8 cellular contexts compared by ENCODE assay signal in the genomic region with DNA sequence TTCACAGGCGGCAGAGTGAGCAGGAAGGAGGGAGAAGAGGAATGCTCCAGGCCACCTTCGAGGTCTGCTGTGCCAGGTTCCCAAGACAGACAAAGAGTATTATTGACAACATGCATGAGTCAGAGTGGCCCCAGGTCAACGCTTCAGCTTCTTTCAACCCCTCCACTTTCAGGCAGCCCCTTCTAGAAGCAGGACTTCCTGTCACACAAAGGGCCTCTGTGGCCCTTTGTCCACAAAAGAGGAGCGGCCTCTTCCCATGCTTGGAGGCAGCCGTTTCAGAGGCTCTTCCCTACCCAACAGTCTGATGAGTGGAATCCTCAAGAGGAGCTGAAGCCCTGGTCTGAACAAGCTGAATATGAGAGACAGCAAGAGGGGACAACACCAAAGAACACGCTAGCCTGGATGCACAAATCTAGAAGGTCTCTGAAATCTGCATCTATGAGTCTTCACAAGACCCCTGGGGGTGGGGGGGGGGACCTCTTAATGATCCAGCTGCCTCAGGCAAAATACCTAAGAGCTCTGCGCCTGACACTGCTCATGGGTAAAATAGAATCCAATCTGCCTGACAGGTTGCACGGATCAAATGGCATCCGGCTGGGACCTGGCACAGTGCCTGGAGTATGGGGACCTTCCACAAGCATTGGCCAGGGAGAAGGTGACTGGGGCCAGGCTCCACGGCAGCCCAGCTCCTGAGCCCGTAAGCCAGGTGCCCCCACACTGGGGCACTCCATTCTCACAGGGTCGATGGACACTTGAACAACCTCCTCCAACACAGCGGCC.
A peak's percentile ranks its signal among the peaks of the same experiment; 100 is the strongest.
DNase-seq lines count a peak whose midpoint lies in the region; ATAC-seq and TF ChIP-seq lines count a peak whose summit lies in the region.

No MANE protein-coding gene starts in this region.

- H3K4me1 ChIP-seq in mesodermal cell (ENCODE audit: control insufficient read depth, insufficient read depth, low read length, poor library complexity, severe bottlenecking) = peaks cover 51% of the 10 kb centered on the region

- WGBS in mesodermal cell (ENCODE audit: insufficient coverage in 2 of 2), 2 experiments = 76 to 79% methylated on average over 8 to 11 of the region's 13 CpGs

- H3K27ac Mint-ChIP-seq in central memory CD8-positive, alpha-beta T cell (ENCODE audit: low read depth) = peak overlapping the region; percentile 66
- no peak overlapping the region for H3K27ac Mint-ChIP-seq in activated T-helper 2 cell treated with anti-CD3 and anti-CD28 coated beads, Interferon-gamma antibody, Interleukin-2, Interleukin-4, amounts not matched to agents 10 μg/mL and 5 μg/mL and 100 μg/mL, durations not matched to agents 14 hours and 24 hours and 36 hours

- H3K4me1 Mint-ChIP-seq in central memory CD8-positive, alpha-beta T cell = peaks cover 62% of the 10 kb centered on the region
- H3K4me1 Mint-ChIP-seq in activated T-helper 2 cell treated with anti-CD3 and anti-CD28 coated beads, Interferon-gamma antibody, Interleukin-2, Interleukin-4, amounts not matched to agents 10 μg/mL and 5 μg/mL and 100 μg/mL, durations not matched to agents 14 hours and 24 hours and 36 hours (ENCODE audit: low read depth) = peaks cover 22% of the 10 kb centered on the region

- peaks cover 18% of the 10 kb centered on the region for H3K36me3 ChIP-seq in mesodermal cell (ENCODE audit: control insufficient read depth, insufficient read depth, low read length)
- H3K36me3 ChIP-seq in MG63 = no peaks in the 10 kb centered on the region

- H3K27me3 ChIP-seq in MG63 = no peaks in the 10 kb centered on the region

- H3K36me3 Mint-ChIP-seq in central memory CD8-positive, alpha-beta T cell (ENCODE audit: insufficient read depth) = peaks cover 9% of the 10 kb centered on the region
- no peaks in the 10 kb centered on the region for H3K36me3 Mint-ChIP-seq in activated T-helper 2 cell treated with anti-CD3 and anti-CD28 coated beads, Interferon-gamma antibody, Interleukin-2, Interleukin-4, amounts not matched to agents 10 μg/mL and 5 μg/mL and 100 μg/mL, durations not matched to agents 14 hours and 24 hours and 36 hours (ENCODE audit: low read depth)

- no peaks in the 10 kb centered on the region for H3K9me3 ChIP-seq in mesodermal cell (ENCODE audit: control insufficient read depth, low read length)
- H3K9me3 ChIP-seq in MG63 = no peaks in the 10 kb centered on the region

- intact Hi-C loops in activated T-helper 2 cell treated with anti-CD3 and anti-CD28 coated beads, Interferon-gamma antibody, Interleukin-2, Interleukin-4, amounts not matched to agents 10 μg/mL and 5 μg/mL and 100 μg/mL, durations not matched to agents 14 hours and 24 hours and 36 hours (cut with micrococcal nuclease) = no loop called here

- TF ChIP-seq CTCF in GM10266 (IDR thresholded peaks at IDR 0.05; ENCODE audit: control insufficient read depth, insufficient read depth, low read depth, missing control alignments) = no peak

- no peak overlapping the region for H3K4me3 ChIP-seq in mesodermal cell (ENCODE audit: extremely low read depth, insufficient read depth, low read length, poor library complexity, severe bottlenecking)
- no peak overlapping the region for H3K4me3 ChIP-seq in MG63

- H3K9me3 Mint-ChIP-seq in central memory CD8-positive, alpha-beta T cell = no peaks in the 10 kb centered on the region
- H3K9me3 Mint-ChIP-seq in activated T-helper 2 cell treated with anti-CD3 and anti-CD28 coated beads, Interferon-gamma antibody, Interleukin-2, Interleukin-4, amounts not matched to agents 10 μg/mL and 5 μg/mL and 100 μg/mL, durations not matched to agents 14 hours and 24 hours and 36 hours = no peaks in the 10 kb centered on the region

- peak; percentile 91 for DNase-seq in COLO668 (lab: John Stamatoyannopoulos, UW; ENCODE audit: unreplicated experiment)
- DNase-seq in NCI-H146 (lab: John Stamatoyannopoulos, UW) = peak; percentile 80
- DNase-seq in central memory CD8-positive, alpha-beta T cell (ENCODE audit: low spot score in 2 of 2) = no peak
- no peak for DNase-seq in activated T-helper 2 cell treated with anti-CD3 and anti-CD28 coated beads, Interferon-gamma antibody, Interleukin-2, Interleukin-4, amounts not matched to agents 10 μg/mL and 5 μg/mL and 100 μg/mL, durations not matched to agents 14 hours and 24 hours and 36 hours (ENCODE audit: low spot score)
- no peak for DNase-seq in NK-92 (lab: John Stamatoyannopoulos, UW; ENCODE audit: unreplicated experiment)
- no peak for DNase-seq in GM10266 (ENCODE audit: extremely low spot score)
- DNase-seq in MG63 = no peak

- peak overlapping the region; percentile 82 for H3K27ac ChIP-seq in mesodermal cell (ENCODE audit: low read depth, low read length, severe bottlenecking)

- H3K4me3 Mint-ChIP-seq in central memory CD8-positive, alpha-beta T cell = no peak overlapping the region
- no peak overlapping the region for H3K4me3 Mint-ChIP-seq in activated T-helper 2 cell treated with anti-CD3 and anti-CD28 coated beads, Interferon-gamma antibody, Interleukin-2, Interleukin-4, amounts not matched to agents 10 μg/mL and 5 μg/mL and 100 μg/mL, durations not matched to agents 14 hours and 24 hours and 36 hours (ENCODE audit: low read depth)

- no peak for ATAC-seq in central memory CD8-positive, alpha-beta T cell (replicated peaks; ENCODE audit: extremely low read depth, poor library complexity, severe bottlenecking)

- H3K27me3 Mint-ChIP-seq in central memory CD8-positive, alpha-beta T cell = no peaks in the 10 kb centered on the region
- no peaks in the 10 kb centered on the region for H3K27me3 Mint-ChIP-seq in activated T-helper 2 cell treated with anti-CD3 and anti-CD28 coated beads, Interferon-gamma antibody, Interleukin-2, Interleukin-4, amounts not matched to agents 10 μg/mL and 5 μg/mL and 100 μg/mL, durations not matched to agents 14 hours and 24 hours and 36 hours (ENCODE audit: low read depth)

Comparison
In these comparisons a context has a peak if more than half of its experiments do, and no peak if none do; other contexts are left out.
1. DNase-seq: peak in COLO668 (single experiment) and NCI-H146 (single experiment); none in central memory CD8-positive, alpha-beta T cell (0 of 2), activated T-helper 2 cell treated with anti-CD3 and anti-CD28 coated beads, Interferon-gamma antibody, Interleukin-2, Interleukin-4, amounts not matched to agents 10 μg/mL and 5 μg/mL and 100 μg/mL, durations not matched to agents 14 hours and 24 hours and 36 hours (single experiment), NK-92 (single experiment), GM10266 (single experiment) and MG63 (single experiment).